In genomic region chr1:50109647-50110075, GRCh38 we compare ENCODE assay signal across 9 cellular contexts. TPM values are rescaled to one million over a fixed set of nuclear protein-coding genes. Genes with fewer than 3 reads are reported as not detected.
A peak's percentile ranks its signal among the peaks of the same experiment; 100 is the strongest.
DNase-seq lines count a peak whose midpoint lies in the region; ATAC-seq and TF ChIP-seq lines count a peak whose summit lies in the region.
"Had no signal": no experiment of that assay in that cellular context is flagged by ENCODE, and none has a peak within 500 bp of the region (broad histone marks: within the 10 kb centered on the region; RNA-seq: fewer than 3 reads in every experiment).

No MANE protein-coding gene starts in this region.

- peaks cover 13% of the 10 kb centered on the region for H3K4me1 Mint-ChIP-seq in activated T-cell treated with anti-CD3 and anti-CD28 coated beads, Interleukin-2, amount 50 U/mL, for 4 hours (ENCODE audit: low read depth)
- H3K4me1 Mint-ChIP-seq in stimulated activated naive CD8-positive, alpha-beta T cell treated with anti-CD3 and anti-CD28 coated beads, Interleukin-15, amount 100 ng/mL, for 72 hours: peaks cover 21% of the 10 kb centered on the region

- no peaks in the 10 kb centered on the region for H3K9me3 Mint-ChIP-seq in activated T-cell treated with anti-CD3 and anti-CD28 coated beads, Interleukin-2, amount 50 U/mL, for 4 hours
- no peaks in the 10 kb centered on the region for H3K9me3 Mint-ChIP-seq in stimulated activated naive CD8-positive, alpha-beta T cell treated with anti-CD3 and anti-CD28 coated beads, Interleukin-15, amount 100 ng/mL, for 72 hours

- H3K4me3 Mint-ChIP-seq in activated T-cell treated with anti-CD3 and anti-CD28 coated beads, Interleukin-2, amount 50 U/mL, for 4 hours: peak overlapping the region; percentile 14
- H3K4me3 Mint-ChIP-seq in stimulated activated naive CD8-positive, alpha-beta T cell treated with anti-CD3 and anti-CD28 coated beads, Interleukin-15, amount 100 ng/mL, for 72 hours: peak overlapping the region; percentile 21 to 74

- H3K27ac Mint-ChIP-seq in stimulated activated naive CD8-positive, alpha-beta T cell treated with anti-CD3 and anti-CD28 coated beads, Interleukin-15, amount 100 ng/mL, for 72 hours: no peak overlapping the region

- H3K27me3 Mint-ChIP-seq in activated T-cell treated with anti-CD3 and anti-CD28 coated beads, Interleukin-2, amount 50 U/mL, for 4 hours (ENCODE audit: low read depth): peaks cover 64% of the 10 kb centered on the region
- peaks cover 59% of the 10 kb centered on the region for H3K27me3 Mint-ChIP-seq in stimulated activated naive CD8-positive, alpha-beta T cell treated with anti-CD3 and anti-CD28 coated beads, Interleukin-15, amount 100 ng/mL, for 72 hours

- TF ChIP-seq CTCF in choroid plexus epithelial cell (conservative IDR thresholded peaks at IDR 0.05; ENCODE audit: low read depth, low read length): no peak

- H3K36me3 Mint-ChIP-seq in activated T-cell treated with anti-CD3 and anti-CD28 coated beads, Interleukin-2, amount 50 U/mL, for 4 hours (ENCODE audit: insufficient read depth): no peaks in the 10 kb centered on the region

- ATAC-seq in activated T-cell treated with anti-CD3 and anti-CD28 coated beads, Interleukin-2, amount 50 U/mL, for 4 hours: no peak
- peak; percentile 66 for ATAC-seq in stimulated activated naive CD8-positive, alpha-beta T cell treated with anti-CD3 and anti-CD28 coated beads, Interleukin-15, amount 100 ng/mL, for 72 hours
- ATAC-seq in HG03095 (IDR thresholded peaks at IDR 0.05; ENCODE audit: unreplicated experiment): no peak

- H3K4me3 ChIP-seq in choroid plexus epithelial cell (ENCODE audit: low read depth, low read length): no peak overlapping the region
- H3K4me3 ChIP-seq: upper lobe of left lung had no signal

- DNase-seq in activated T-cell treated with anti-CD3 and anti-CD28 coated beads, Interleukin-2, amount 50 U/mL, for 4 hours: no peak
- DNase-seq in activated T-cell treated with anti-CD3 and anti-CD28 coated beads for 4 hours (no peak), NCI-H2227 treated with DMSO at 0.1 percent for 48 hours (lab: John Stamatoyannopoulos, UW) (peak; percentile 87), choroid plexus epithelial cell (ENCODE audit: low read depth) (peak; percentile 2), kidney glomerular epithelial cell (lab: John Stamatoyannopoulos, UW) (no peak), posterior vena cava (ENCODE audit: low spot score) (no peak)
- DNase-seq in stimulated activated naive CD8-positive, alpha-beta T cell treated with anti-CD3 and anti-CD28 coated beads, Interleukin-15, amount 100 ng/mL, for 72 hours: peak in 1 of 2 donors; percentile 4
- DNase-seq: upper lobe of left lung had no signal

- intact Hi-C loops in posterior vena cava (cut with DNase I): no loop called here

RNA-seq across cellular contexts. Expression of gene ELAVL4, which starts 0.9 kb away (rescaled TPM):
- not detected for total RNA-seq in activated T-cell treated with anti-CD3 and anti-CD28 coated beads, Interleukin-2, amount 50 U/mL, for 4 hours
- total RNA-seq in posterior vena cava: under 1 TPM in 1 of 2 donors, not detected in 1; 0.19 TPM

Comparison
In these comparisons a context has a peak if more than half of its experiments do, and no peak if none do; other contexts are left out.
1. DNase-seq: peak in NCI-H2227 treated with DMSO at 0.1 percent for 48 hours (single experiment) and choroid plexus epithelial cell (single experiment); none in activated T-cell treated with anti-CD3 and anti-CD28 coated beads, Interleukin-2, amount 50 U/mL, for 4 hours (single experiment), activated T-cell treated with anti-CD3 and anti-CD28 coated beads for 4 hours (single experiment), kidney glomerular epithelial cell (single experiment) and posterior vena cava (single experiment).